ENCODE assay signal across 1 cellular context in the genomic region with DNA sequence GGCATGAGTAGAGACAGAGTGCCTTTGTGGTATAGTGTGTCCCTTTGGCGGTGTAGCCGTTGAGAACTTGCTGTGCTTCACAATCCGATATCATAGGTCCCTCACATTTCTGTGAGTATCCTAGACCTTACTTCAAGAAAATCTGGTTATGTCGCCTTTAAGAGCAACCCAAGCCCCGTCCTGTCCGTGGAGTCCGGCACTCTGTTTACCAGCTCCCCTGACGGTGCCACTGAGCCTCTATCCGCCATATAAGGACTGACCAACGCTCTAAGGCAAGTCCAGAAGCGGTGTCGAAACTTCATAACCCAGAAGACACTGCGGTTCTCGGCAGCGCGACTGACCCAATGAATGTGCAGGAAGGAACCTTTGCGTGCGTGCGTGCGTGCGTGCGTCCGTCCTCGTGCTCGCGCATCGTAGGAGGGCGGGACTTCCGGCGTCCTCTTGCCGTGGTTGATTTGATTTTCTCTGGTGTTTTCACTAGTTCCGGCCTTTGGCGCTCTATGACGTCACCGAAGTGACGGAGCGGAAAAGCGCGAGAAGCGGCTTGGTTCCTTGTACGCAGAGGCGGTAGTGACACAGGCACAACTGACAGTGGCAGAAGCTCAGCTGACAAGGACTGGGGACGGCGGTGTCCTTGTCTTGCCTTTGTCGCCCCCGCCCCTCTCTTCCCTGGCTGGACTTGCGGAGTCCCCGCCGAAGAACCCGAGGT.
TF ChIP-seq lines count a peak whose summit lies in the region.

A gene (plus strand): TSS at position 555 of the 709 bp plus-strand sequence. CDS start 1,283 bp downstream, outside the sequence.
A gene (plus strand): TSS at position 555 of the 709 bp plus-strand sequence. CDS start 5,005 bp downstream, outside the sequence.

TF ChIP-seq in HepG2, 621 proteins besides CTCF, POLR2A, EP300 and RAD21 (continued from another document and continues in another):
- TF ChIP-seq, protein P1, sequence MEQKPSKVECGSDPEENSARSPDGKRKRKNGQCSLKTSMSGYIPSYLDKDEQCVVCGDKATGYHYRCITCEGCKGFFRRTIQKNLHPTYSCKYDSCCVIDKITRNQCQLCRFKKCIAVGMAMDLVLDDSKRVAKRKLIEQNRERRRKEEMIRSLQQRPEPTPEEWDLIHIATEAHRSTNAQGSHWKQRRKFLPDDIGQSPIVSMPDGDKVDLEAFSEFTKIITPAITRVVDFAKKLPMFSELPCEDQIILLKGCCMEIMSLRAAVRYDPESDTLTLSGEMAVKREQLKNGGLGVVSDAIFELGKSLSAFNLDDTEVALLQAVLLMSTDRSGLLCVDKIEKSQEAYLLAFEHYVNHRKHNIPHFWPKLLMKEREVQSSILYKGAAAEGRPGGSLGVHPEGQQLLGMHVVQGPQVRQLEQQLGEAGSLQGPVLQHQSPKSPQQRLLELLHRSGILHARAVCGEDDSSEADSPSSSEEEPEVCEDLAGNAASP (CRISPR knock-in tag; IDR thresholded peaks at IDR 0.05; ENCODE audit: borderline replicate concordance) = peak; percentile 17; the same call in 1 of the 2 replicates
- TF ChIP-seq XRCC5 (optimal IDR thresholded peaks at IDR 0.05; ENCODE audit: low read length) = peak; percentile 70
- TF ChIP-seq ZC3H13 (CRISPR knock-in tag; IDR thresholded peaks at IDR 0.05) = 0 out of 2 replicates have a peak, but pooled peaks have one; percentile 31
- TF ChIP-seq ZFP90 (CRISPR knock-in tag; IDR thresholded peaks at IDR 0.05; ENCODE audit: borderline replicate concordance) = no peak
- no peak for TF ChIP-seq ZNF33B (CRISPR knock-in tag; IDR thresholded peaks at IDR 0.05)
- TF ChIP-seq CC2D1A (CRISPR knock-in tag; IDR thresholded peaks at IDR 0.05) = no peak
- peak; percentile 83 for TF ChIP-seq POGZ (CRISPR knock-in tag; IDR thresholded peaks at IDR 0.05)
- TF ChIP-seq ZNF724P (CRISPR knock-in tag; IDR thresholded peaks at IDR 0.05; ENCODE audit: borderline replicate concordance) = no peak
- TF ChIP-seq, protein P2, sequence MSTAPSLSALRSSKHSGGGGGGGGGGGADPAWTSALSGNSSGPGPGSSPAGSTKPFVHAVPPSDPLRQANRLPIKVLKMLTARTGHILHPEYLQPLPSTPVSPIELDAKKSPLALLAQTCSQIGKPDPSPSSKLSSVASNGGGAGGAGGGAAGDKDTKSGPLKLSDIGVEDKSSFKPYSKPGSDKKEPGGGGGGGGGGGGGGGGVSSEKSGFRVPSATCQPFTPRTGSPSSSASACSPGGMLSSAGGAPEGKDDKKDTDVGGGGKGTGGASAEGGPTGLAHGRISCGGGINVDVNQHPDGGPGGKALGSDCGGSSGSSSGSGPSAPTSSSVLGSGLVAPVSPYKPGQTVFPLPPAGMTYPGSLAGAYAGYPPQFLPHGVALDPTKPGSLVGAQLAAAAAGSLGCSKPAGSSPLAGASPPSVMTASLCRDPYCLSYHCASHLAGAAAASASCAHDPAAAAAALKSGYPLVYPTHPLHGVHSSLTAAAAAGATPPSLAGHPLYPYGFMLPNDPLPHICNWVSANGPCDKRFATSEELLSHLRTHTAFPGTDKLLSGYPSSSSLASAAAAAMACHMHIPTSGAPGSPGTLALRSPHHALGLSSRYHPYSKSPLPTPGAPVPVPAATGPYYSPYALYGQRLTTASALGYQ (CRISPR knock-in tag; IDR thresholded peaks at IDR 0.05) = no peak
- no peak for TF ChIP-seq ZNF264 (CRISPR knock-in tag; IDR thresholded peaks at IDR 0.05)
- TF ChIP-seq, protein P3, sequence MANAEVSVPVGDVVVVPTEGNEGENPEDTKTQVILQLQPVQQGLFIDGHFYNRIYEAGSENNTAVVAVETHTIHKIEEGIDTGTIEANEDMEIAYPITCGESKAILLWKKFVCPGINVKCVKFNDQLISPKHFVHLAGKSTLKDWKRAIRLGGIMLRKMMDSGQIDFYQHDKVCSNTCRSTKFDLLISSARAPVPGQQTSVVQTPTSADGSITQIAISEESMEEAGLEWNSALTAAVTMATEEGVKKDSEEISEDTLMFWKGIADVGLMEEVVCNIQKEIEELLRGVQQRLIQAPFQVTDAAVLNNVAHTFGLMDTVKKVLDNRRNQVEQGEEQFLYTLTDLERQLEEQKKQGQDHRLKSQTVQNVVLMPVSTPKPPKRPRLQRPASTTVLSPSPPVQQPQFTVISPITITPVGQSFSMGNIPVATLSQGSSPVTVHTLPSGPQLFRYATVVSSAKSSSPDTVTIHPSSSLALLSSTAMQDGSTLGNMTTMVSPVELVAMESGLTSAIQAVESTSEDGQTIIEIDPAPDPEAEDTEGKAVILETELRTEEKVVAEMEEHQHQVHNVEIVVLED (CRISPR knock-in tag; IDR thresholded peaks at IDR 0.05; ENCODE audit: borderline replicate concordance) = peak; percentile 100
- TF ChIP-seq SMC3 (IDR thresholded peaks at IDR 0.05; ENCODE audit: low read length) = peak; percentile 27
- TF ChIP-seq, protein P4, sequence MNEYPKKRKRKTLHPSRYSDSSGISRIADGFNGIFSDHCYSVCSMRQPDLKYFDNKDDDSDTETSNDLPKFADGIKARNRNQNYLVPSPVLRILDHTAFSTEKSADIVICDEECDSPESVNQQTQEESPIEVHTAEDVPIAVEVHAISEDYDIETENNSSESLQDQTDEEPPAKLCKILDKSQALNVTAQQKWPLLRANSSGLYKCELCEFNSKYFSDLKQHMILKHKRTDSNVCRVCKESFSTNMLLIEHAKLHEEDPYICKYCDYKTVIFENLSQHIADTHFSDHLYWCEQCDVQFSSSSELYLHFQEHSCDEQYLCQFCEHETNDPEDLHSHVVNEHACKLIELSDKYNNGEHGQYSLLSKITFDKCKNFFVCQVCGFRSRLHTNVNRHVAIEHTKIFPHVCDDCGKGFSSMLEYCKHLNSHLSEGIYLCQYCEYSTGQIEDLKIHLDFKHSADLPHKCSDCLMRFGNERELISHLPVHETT (CRISPR knock-in tag; conservative IDR thresholded peaks at IDR 0.05) = peak; percentile 71
- no peak for TF ChIP-seq NR2F2 (IDR thresholded peaks at IDR 0.05; ENCODE audit: borderline replicate concordance, low read depth)
- TF ChIP-seq, protein P5, sequence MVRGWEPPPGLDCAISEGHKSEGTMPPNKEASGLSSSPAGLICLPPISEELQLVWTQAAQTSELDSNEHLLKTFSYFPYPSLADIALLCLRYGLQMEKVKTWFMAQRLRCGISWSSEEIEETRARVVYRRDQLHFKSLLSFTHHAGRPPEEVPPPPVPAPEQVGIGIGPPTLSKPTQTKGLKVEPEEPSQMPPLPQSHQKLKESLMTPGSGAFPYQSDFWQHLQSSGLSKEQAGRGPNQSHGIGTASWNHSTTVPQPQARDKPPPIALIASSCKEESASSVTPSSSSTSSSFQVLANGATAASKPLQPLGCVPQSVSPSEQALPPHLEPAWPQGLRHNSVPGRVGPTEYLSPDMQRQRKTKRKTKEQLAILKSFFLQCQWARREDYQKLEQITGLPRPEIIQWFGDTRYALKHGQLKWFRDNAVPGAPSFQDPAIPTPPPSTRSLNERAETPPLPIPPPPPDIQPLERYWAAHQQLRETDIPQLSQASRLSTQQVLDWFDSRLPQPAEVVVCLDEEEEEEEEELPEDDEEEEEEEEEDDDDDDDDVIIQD (CRISPR knock-in tag; IDR thresholded peaks at IDR 0.05; ENCODE audit: low read depth) = peak; percentile 23; the same call in 1 of the 2 replicates
- no peak for TF ChIP-seq SKI (IDR thresholded peaks at IDR 0.05; ENCODE audit: partially characterized antibody)
- TF ChIP-seq, protein P6, sequence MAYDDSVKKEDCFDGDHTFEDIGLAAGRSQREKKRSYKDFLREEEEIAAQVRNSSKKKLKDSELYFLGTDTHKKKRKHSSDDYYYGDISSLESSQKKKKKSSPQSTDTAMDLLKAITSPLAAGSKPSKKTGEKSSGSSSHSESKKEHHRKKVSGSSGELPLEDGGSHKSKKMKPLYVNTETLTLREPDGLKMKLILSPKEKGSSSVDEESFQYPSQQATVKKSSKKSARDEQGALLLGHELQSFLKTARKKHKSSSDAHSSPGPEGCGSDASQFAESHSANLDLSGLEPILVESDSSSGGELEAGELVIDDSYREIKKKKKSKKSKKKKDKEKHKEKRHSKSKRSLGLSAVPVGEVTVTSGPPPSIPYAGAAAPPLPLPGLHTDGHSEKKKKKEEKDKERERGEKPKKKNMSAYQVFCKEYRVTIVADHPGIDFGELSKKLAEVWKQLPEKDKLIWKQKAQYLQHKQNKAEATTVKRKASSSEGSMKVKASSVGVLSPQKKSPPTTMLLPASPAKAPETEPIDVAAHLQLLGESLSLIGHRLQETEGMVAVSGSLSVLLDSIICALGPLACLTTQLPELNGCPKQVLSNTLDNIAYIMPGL (CRISPR knock-in tag; IDR thresholded peaks at IDR 0.05; ENCODE audit: borderline replicate concordance in 1 of 2, low read depth in 1 of 2) = peak; percentile 72 to 76; a peak in 2 of 4 replicates
- TF ChIP-seq ZFP82 (CRISPR knock-in tag; IDR thresholded peaks at IDR 0.05; ENCODE audit: borderline replicate concordance) = no peak
- TF ChIP-seq, protein P7, sequence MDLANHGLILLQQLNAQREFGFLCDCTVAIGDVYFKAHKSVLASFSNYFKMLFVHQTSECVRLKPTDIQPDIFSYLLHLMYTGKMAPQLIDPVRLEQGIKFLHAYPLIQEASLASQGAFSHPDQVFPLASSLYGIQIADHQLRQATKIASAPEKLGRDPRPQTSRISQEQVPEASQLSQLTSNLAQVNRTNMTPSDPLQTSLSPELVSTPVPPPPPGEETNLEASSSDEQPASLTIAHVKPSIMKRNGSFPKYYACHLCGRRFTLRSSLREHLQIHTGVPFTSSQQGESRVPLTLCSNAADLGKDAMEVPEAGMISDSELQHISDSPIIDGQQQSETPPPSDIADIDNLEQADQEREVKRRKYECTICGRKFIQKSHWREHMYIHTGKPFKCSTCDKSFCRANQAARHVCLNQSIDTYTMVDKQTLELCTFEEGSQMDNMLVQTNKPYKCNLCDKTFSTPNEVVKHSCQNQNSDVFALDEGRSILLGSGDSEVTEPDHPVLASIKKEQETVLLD (CRISPR knock-in tag; IDR thresholded peaks at IDR 0.05; ENCODE audit: low read depth) = peak; percentile 50; the same call in 1 of the 2 replicates
- TF ChIP-seq EHMT2 (IDR thresholded peaks at IDR 0.05; ENCODE audit: borderline replicate concordance, low read depth, low read length) = peak; percentile 33; the same call in 1 of the 2 replicates
- no peak for TF ChIP-seq ZNF577 (CRISPR knock-in tag; IDR thresholded peaks at IDR 0.05; ENCODE audit: borderline replicate concordance, low read depth)
- 0 out of 2 replicates have a peak, but pooled peaks have one; percentile 46 for TF ChIP-seq ZBTB42 (CRISPR knock-in tag; IDR thresholded peaks at IDR 0.05)
- TF ChIP-seq MTA1 (CRISPR knock-in tag; IDR thresholded peaks at IDR 0.05; ENCODE audit: borderline replicate concordance) = peak; percentile 58; the same call in 1 of the 2 replicates
- no peak; the same call in 1 of the 2 replicates for TF ChIP-seq NCOR1 (IDR thresholded peaks at IDR 0.05; ENCODE audit: borderline replicate concordance, low read length)
- TF ChIP-seq, protein P8, sequence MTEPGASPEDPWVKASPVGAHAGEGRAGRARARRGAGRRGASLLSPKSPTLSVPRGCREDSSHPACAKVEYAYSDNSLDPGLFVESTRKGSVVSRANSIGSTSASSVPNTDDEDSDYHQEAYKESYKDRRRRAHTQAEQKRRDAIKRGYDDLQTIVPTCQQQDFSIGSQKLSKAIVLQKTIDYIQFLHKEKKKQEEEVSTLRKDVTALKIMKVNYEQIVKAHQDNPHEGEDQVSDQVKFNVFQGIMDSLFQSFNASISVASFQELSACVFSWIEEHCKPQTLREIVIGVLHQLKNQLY (CRISPR knock-in tag; IDR thresholded peaks at IDR 0.05) = 0 out of 2 replicates have a peak, but pooled peaks have one; percentile 13
- peak; percentile 78 for TF ChIP-seq MIXL1 (CRISPR knock-in tag; IDR thresholded peaks at IDR 0.05)
- TF ChIP-seq SNAPC2 (CRISPR knock-in tag; IDR thresholded peaks at IDR 0.05) = no peak
- TF ChIP-seq ZBTB20 (CRISPR knock-in tag; IDR thresholded peaks at IDR 0.05; ENCODE audit: borderline replicate concordance, low read depth) = 0 out of 2 replicates have a peak, but pooled peaks have one; percentile 22
- no peak for TF ChIP-seq ZNF558 (CRISPR knock-in tag; IDR thresholded peaks at IDR 0.05; ENCODE audit: borderline replicate concordance)
- no peak for TF ChIP-seq ZNF775 (CRISPR knock-in tag; IDR thresholded peaks at IDR 0.05; ENCODE audit: borderline replicate concordance)
- TF ChIP-seq, protein P9, sequence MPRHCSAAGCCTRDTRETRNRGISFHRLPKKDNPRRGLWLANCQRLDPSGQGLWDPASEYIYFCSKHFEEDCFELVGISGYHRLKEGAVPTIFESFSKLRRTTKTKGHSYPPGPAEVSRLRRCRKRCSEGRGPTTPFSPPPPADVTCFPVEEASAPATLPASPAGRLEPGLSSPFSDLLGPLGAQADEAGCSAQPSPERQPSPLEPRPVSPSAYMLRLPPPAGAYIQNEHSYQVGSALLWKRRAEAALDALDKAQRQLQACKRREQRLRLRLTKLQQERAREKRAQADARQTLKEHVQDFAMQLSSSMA (CRISPR knock-in tag; IDR thresholded peaks at IDR 0.05) = no peak
- 0 out of 2 replicates have a peak, but pooled peaks have one; percentile 20 for TF ChIP-seq ZNF343 (CRISPR knock-in tag; IDR thresholded peaks at IDR 0.05)
